In genomic region chr7:151123485-151124204, GRCh38 we compare ENCODE assay signal across 1 cellular context.
A peak's percentile ranks its signal among the peaks of the same experiment; 100 is the strongest.
TF ChIP-seq lines count a peak whose summit lies in the region.

No MANE protein-coding gene starts in this region.

TF ChIP-seq in GM12878, 131 proteins besides CTCF, POLR2A, EP300 and RAD21:
- TF ChIP-seq ZNF217 (IDR thresholded peaks at IDR 0.05) (no peak), BHLHE40 (IDR thresholded peaks at IDR 0.05; ENCODE audit: borderline replicate concordance in 1 of 2, low read depth in 2 of 2, low read length in 1 of 2) (peak in 1 of 2 experiments; percentile 29; a peak in 1 of 4 replicates), IRF5 (IDR thresholded peaks at IDR 0.05; ENCODE audit: borderline replicate concordance) (no peak), MYB (IDR thresholded peaks at IDR 0.05; ENCODE audit: borderline replicate concordance, low read depth, low read length) (0 out of 2 replicates have a peak, but pooled peaks have one; percentile 19), NR2C1 (IDR thresholded peaks at IDR 0.05) (no peak), SMC3 (IDR thresholded peaks at IDR 0.05; ENCODE audit: borderline replicate concordance, low read length) (peak; percentile 81), YY1 (IDR thresholded peaks at IDR 0.05; ENCODE audit: low read depth, low read length) (0 out of 2 replicates have a peak, but pooled peaks have one; percentile 47), PAX5 (IDR thresholded peaks at IDR 0.05; ENCODE audit: borderline replicate concordance, low read depth, low read length) (peak; percentile 69; the same call in 1 of the 2 replicates), RB1 (IDR thresholded peaks at IDR 0.05; ENCODE audit: borderline replicate concordance) (0 out of 2 replicates have a peak, but pooled peaks have one; percentile 49)
- TF ChIP-seq, protein P1, sequence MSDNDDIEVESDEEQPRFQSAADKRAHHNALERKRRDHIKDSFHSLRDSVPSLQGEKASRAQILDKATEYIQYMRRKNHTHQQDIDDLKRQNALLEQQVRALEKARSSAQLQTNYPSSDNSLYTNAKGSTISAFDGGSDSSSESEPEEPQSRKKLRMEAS (IDR thresholded peaks at IDR 0.05; ENCODE audit: low read depth, low read length) = 0 out of 2 replicates have a peak, but pooled peaks have one; percentile 28
